Comparison of ENCODE assay signal across 8 cellular contexts in the genomic region with DNA sequence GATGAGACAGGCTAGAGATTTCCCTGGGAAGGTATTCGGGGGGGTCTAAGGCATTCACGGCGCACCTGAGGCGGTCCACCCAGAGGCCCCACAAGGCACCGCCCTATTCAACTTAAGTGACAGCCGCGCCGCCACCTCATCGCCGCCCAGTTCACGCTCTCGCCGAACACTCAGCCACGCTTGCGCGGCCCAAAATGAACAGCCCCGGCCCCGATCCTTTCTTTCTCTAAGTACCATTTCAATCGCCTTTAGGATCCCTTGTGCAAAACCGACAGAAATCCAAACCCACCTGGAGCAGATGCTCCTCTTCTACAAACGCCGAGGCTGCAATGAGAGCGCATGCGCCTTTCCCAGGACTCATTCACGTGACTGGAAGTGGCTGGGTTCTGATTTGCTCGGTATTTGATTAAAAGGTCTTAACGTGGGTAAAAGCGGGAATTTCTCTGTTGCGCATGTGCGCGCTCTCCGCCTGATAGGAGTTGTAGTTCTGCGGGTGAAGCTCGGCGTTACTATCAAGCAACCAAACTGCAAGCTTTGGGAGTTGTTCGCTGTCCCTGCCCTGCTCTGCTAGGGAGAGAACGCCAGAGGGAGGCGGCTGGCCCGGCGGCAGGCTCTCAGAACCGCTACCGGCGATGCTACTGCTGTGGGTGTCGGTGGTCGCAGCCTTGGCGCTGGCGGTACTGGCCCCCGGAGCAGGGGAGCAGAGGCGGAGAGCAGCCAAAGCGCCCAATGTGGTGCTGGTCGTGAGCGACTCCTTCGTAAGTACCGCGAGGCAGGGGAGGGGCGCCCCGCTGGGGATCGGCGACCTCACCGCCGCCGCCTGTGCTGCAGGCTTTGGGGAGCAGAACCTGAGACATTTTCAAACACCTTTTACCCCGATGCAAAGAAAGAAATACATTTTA. TPM values are rescaled to one million over a fixed set of nuclear protein-coding genes. Genes with fewer than 3 reads are reported as not detected.
A peak's percentile ranks its signal among the peaks of the same experiment; 100 is the strongest.
DNase-seq lines count a peak whose midpoint lies in the region; ATAC-seq and TF ChIP-seq lines count a peak whose summit lies in the region.

A gene with protein sequence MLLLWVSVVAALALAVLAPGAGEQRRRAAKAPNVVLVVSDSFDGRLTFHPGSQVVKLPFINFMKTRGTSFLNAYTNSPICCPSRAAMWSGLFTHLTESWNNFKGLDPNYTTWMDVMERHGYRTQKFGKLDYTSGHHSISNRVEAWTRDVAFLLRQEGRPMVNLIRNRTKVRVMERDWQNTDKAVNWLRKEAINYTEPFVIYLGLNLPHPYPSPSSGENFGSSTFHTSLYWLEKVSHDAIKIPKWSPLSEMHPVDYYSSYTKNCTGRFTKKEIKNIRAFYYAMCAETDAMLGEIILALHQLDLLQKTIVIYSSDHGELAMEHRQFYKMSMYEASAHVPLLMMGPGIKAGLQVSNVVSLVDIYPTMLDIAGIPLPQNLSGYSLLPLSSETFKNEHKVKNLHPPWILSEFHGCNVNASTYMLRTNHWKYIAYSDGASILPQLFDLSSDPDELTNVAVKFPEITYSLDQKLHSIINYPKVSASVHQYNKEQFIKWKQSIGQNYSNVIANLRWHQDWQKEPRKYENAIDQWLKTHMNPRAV (plus strand): TSS at position 455 of the 902 bp plus-strand sequence. CDS start 178 bp downstream, at position 633.
A gene (minus strand): TSS at position 331 of the 902 bp plus-strand sequence. CDS start 7,827 bp downstream, outside the sequence.

- peak within 1 kb of the TSS; percentile 81 for H2BK120ac ChIP-seq in IMR-90 (ENCODE audit: low read depth, low read length)

- H2AK5ac ChIP-seq in IMR-90 (ENCODE audit: low read depth, low read length), result peak within 1 kb of the TSS; percentile 57

- H2BK20ac ChIP-seq in IMR-90 (ENCODE audit: low read depth, low read length), result 0 out of 2 replicates have a peak within 1 kb of the TSS, but pooled peaks have one; percentile 13

- H2AFZ ChIP-seq in IMR-90 (replicated peaks; ENCODE audit: low read length, poor library complexity), result peak within 1 kb of the TSS; percentile 98
- peak within 1 kb of the TSS; percentile 90 for H2AFZ ChIP-seq in OCI-LY7 (ENCODE audit: low read length)

- no peaks in the 10 kb centered on the region for H3K27me3 ChIP-seq in IMR-90 (ENCODE audit: control insufficient read depth, insufficient read depth, low read length)

- peak; percentile 98 for DNase-seq in DMS114 treated with DMSO at 0.1 percent for 48 hours (lab: John Stamatoyannopoulos, UW; ENCODE audit: unreplicated experiment)
- DNase-seq in IMR-90, result peak; percentile 99
- DNase-seq in OCI-LY7 (ENCODE audit: low spot score), result peak; percentile 99
- peak; percentile 81 for DNase-seq in activated T-cell treated with anti-CD3 and anti-CD28 coated beads for 48 hours (ENCODE audit: low read depth)
- peak; percentile 98 for DNase-seq in epithelial cell of proximal tubule (ENCODE audit: low read depth)
- DNase-seq in mucosa of gallbladder (ENCODE audit: low spot score), result peak; percentile 98
- DNase-seq in stimulated activated CD8-positive, alpha-beta memory T cell treated with anti-CD3 and anti-CD28 coated beads, Interleukin-4, amount 100 ng/mL, for 4 hours (ENCODE audit: low read depth in 2 of 2, low spot score in 1 of 2), result peak; percentile 72 to 83

- intact Hi-C loops in IMR-90 (cut with micrococcal nuclease) (loop anchor here (1.0 to 10.0 kb wide), 3 partner anchors 64 to 292 kb away; a partner anchor contains a TSS), OCI-LY7 (cut with micrococcal nuclease; ENCODE audit: unreplicated experiment) (loop anchor here (1.0 to 5.0 kb wide), 4 partner anchors 91 to 1627 kb away; a partner anchor contains a TSS)

- POLR2A ChIA-PET in IMR-90 (lab: Charles Lee; ENCODE audit: unreplicated experiment) (interaction anchor here (0.5 kb wide), 1 partner anchor 13 kb away, joined by 3 read pairs; no protein-coding TSS in a partner anchor), OCI-LY7 (lab: Charles Lee) (interaction anchor here (0.6 to 1.5 kb wide), 5 partner anchors 13 to 245 kb away, joined by 3 to 5 read pairs (median 3); no protein-coding TSS in a partner anchor)

- H4K8ac ChIP-seq in IMR-90 (ENCODE audit: low read depth in 2 of 2, low read length in 2 of 2), result peak within 1 kb of the TSS; percentile 13 to 87

- H3K23ac ChIP-seq in IMR-90 (ENCODE audit: low read depth, low read length), result peak within 1 kb of the TSS; percentile 70

- H2AK9ac ChIP-seq in IMR-90 (replicated peaks; ENCODE audit: low read depth, low read length, poor library complexity), result peak within 1 kb of the TSS; percentile 94

- H3K4ac ChIP-seq in IMR-90 (ENCODE audit: low read depth, low read length), result peak within 1 kb of the TSS; percentile 78

- H3K27ac ChIP-seq in IMR-90 (ENCODE audit: insufficient read depth, low read length) (peak within 1 kb of the TSS; percentile 75), OCI-LY7 (ENCODE audit: low read depth, low read length, poor library complexity, severe bottlenecking) (peak within 1 kb of the TSS; percentile 71)

- peaks cover 7% of the 10 kb centered on the region for H3K9me1 ChIP-seq in IMR-90 (ENCODE audit: insufficient read depth, low read length)

- peak within 1 kb of the TSS; percentile 92 for H3K14ac ChIP-seq in IMR-90 (replicated peaks; ENCODE audit: low read depth, low read length)

- no peaks in the 10 kb centered on the region; the same call in 1 of the 2 replicates for H4K20me1 ChIP-seq in IMR-90 (ENCODE audit: insufficient read depth, low read length)
- no peaks in the 10 kb centered on the region for H4K20me1 ChIP-seq in OCI-LY7 (ENCODE audit: insufficient read depth, low read length)

- TF ChIP-seq RAD21 in IMR-90 (IDR thresholded peaks at IDR 0.05; ENCODE audit: low read length), result peak; percentile 44

- H3K4me2 ChIP-seq in IMR-90 (ENCODE audit: low read depth, low read length) (peak within 1 kb of the TSS; percentile 85), OCI-LY7 (ENCODE audit: low read length) (peak within 1 kb of the TSS; percentile 87)

- ATAC-seq in GM21528 (IDR thresholded peaks at IDR 0.05; ENCODE audit: low FRiP score, unreplicated experiment) (peak; percentile 93), IMR-90 (ENCODE audit: low read depth) (peak; percentile 93)

- no peaks in the 10 kb centered on the region for H3K9me2 ChIP-seq in OCI-LY7 (ENCODE audit: insufficient read depth, low read length)

- H3K4me1 ChIP-seq in IMR-90 (ENCODE audit: control insufficient read depth, insufficient read depth, low read length), result peaks cover 6% of the 10 kb centered on the region
- H3K4me1 ChIP-seq in OCI-LY7 (ENCODE audit: insufficient read depth, low read length, poor library complexity, severe bottlenecking), result peaks cover 15% of the 10 kb centered on the region

- peak within 1 kb of the TSS; percentile 62 for H3K9ac ChIP-seq in IMR-90 (ENCODE audit: low read depth, low read length)

- WGBS in IMR-90 (ENCODE audit: extremely low coverage in 2 of 2, insufficient read length in 1 of 2), 2 experiments, result 0% methylated on average over 15 of the region's 63 CpGs; no CpG with 5 or more reads in 1 of the 2 experiments

- no peaks in the 10 kb centered on the region for H3K9me3 ChIP-seq in IMR-90 (ENCODE audit: control insufficient read depth, insufficient read depth, low read length)
- H3K9me3 ChIP-seq in OCI-LY7 (ENCODE audit: low read length), result no peaks in the 10 kb centered on the region

- in situ Hi-C loops in IMR-90 (cut with MboI; ENCODE audit: low sequenced_read_pairs), result loop anchor here (10.0 kb wide), 1 partner anchor 290 kb away; no protein-coding TSS in a partner anchor

- CTCF ChIA-PET in IMR-90 (lab: Yijun Ruan, JAX) (interaction anchor here (0.6 kb wide), 1 partner anchor 168 kb away, joined by 3 read pairs; no protein-coding TSS in a partner anchor), OCI-LY7 (lab: Charles Lee; ENCODE audit: unreplicated experiment) (no interaction called here)

- H3K79me2 ChIP-seq in OCI-LY7 (ENCODE audit: insufficient read depth, low read depth, low read length), result peaks cover 41% of the 10 kb centered on the region

- H3K56ac ChIP-seq in IMR-90 (ENCODE audit: extremely low read depth, insufficient read depth, low read length), result peak within 1 kb of the TSS; percentile 87

- peak within 1 kb of the TSS; percentile 69 for H4K91ac ChIP-seq in IMR-90 (ENCODE audit: insufficient read depth, low read depth, low read length)

- peak within 1 kb of the TSS; percentile 69 for H3K18ac ChIP-seq in IMR-90 (ENCODE audit: low read depth, low read length)

- TF ChIP-seq POLR2A in IMR-90 (IDR thresholded peaks at IDR 0.05; ENCODE audit: low read depth, low read length), result peak; percentile 67

- H3K36me3 ChIP-seq in IMR-90 (ENCODE audit: control insufficient read depth, insufficient read depth, low read length) (peaks cover 2% of the 10 kb centered on the region; the same call in 1 of the 2 replicates), OCI-LY7 (ENCODE audit: insufficient read depth, low read length) (peaks cover 10% of the 10 kb centered on the region)

- peak within 1 kb of the TSS; percentile 23; the same call in 2 of the 3 replicates for H2BK15ac ChIP-seq in IMR-90 (ENCODE audit: low read depth, low read length)

- TF ChIP-seq CTCF in IMR-90 (conservative IDR thresholded peaks at IDR 0.05; ENCODE audit: low read depth, low read length), result peak; percentile 40
- TF ChIP-seq CTCF in OCI-LY7 (conservative IDR thresholded peaks at IDR 0.05; ENCODE audit: low read length), result 0 out of 2 replicates have a peak, but pooled peaks have one; percentile 30
- TF ChIP-seq CTCF in epithelial cell of proximal tubule (conservative IDR thresholded peaks at IDR 0.05; ENCODE audit: low read depth, low read length), result peak; percentile 30

- H4K5ac ChIP-seq in IMR-90 (ENCODE audit: low read depth, low read length), result peak within 1 kb of the TSS; percentile 27; the same call in 1 of the 2 replicates

- H3K4me3 ChIP-seq in IMR-90 (ENCODE audit: insufficient read depth, low read depth, low read length) (peak within 1 kb of the TSS; percentile 52), OCI-LY7 (ENCODE audit: low read depth, low read length, poor library complexity, severe bottlenecking) (peak within 1 kb of the TSS; percentile 81), epithelial cell of proximal tubule (ENCODE audit: low read depth, low read length) (peak within 1 kb of the TSS; percentile 79)

- dilution Hi-C loops in IMR-90 (cut with HindIII; ENCODE audit: low sequenced_read_pairs, unreplicated experiment), result no loop called here

- H3K79me1 ChIP-seq in IMR-90 (ENCODE audit: low read depth in 1 of 2, low read length in 2 of 2), result peaks cover 20 to 65% of the 10 kb centered on the region in 2 experiments

- peak within 1 kb of the TSS; percentile 82 for H2BK5ac ChIP-seq in IMR-90 (ENCODE audit: low read depth, low read length, poor library complexity, severe bottlenecking)

- BruUV-seq in IMR-90 (replicated peaks; lab: Mats Ljungman, UMichigan), result no TSS peak
- BruUV-seq in OCI-LY7 (replicated peaks; lab: Mats Ljungman, UMichigan), result TSS peak; percentile 75

RNA-seq across cellular contexts. Expression of the first gene that starts in this region (rescaled TPM):
- total RNA-seq in IMR-90 (2012; rRNA removed) (22.0 and 25.0 TPM in 2 replicates), OCI-LY7 (2022) (5.2 and 6.8 TPM in 2 replicates), epithelial cell of proximal tubule (6.1 and 8.7 TPM in 2 replicates), mucosa of gallbladder (5.9 TPM)
- 13.8 and 15.1 TPM in 2 replicates for polyA plus RNA-seq in IMR-90 (2012; rRNA removed)
- 4.4 and 6.5 TPM in 2 replicates for polyA plus RNA-seq in IMR-90 (2012; cell fraction: cytosol; rRNA removed)
- polyA plus RNA-seq in IMR-90 (2012; cell fraction: nucleus; rRNA removed; ENCODE audit: low replicate concordance), result 1.7 and 7.5 TPM in 2 replicates
- 4.1 and 5.9 TPM in 2 replicates for total RNA-seq in OCI-LY7 (2014; rRNA removed; shearing (Covaris generic))

RNA-seq across cellular contexts. Expression of the second gene that starts in this region (rescaled TPM):
- total RNA-seq in IMR-90 (2012; rRNA removed) (145 and 184 TPM in 2 replicates), OCI-LY7 (2022) (73.9 and 81.2 TPM in 2 replicates), epithelial cell of proximal tubule (39.8 and 43.5 TPM in 2 replicates), mucosa of gallbladder (57.4 TPM)
- polyA plus RNA-seq in IMR-90 (2012; rRNA removed), result 32.8 and 47.1 TPM in 2 replicates
- 4.3 and 4.9 TPM in 2 replicates for polyA plus RNA-seq in IMR-90 (2012; cell fraction: cytosol; rRNA removed)
- polyA plus RNA-seq in IMR-90 (2012; cell fraction: nucleus; rRNA removed; ENCODE audit: low replicate concordance), result 9.8 and 122 TPM in 2 replicates
- 53.0 and 55.4 TPM in 2 replicates for total RNA-seq in OCI-LY7 (2014; rRNA removed; shearing (Covaris generic))

Comparison
In these comparisons a context has a peak if more than half of its experiments do, and no peak if none do; other contexts are left out.
1. Peak in every context shown above with its lines: DNase-seq, ATAC-seq, H3K4me3 ChIP-seq and H3K27ac ChIP-seq.